In genomic region chr16:2697401-2697948, GRCh38 we compare ENCODE assay signal across 7 cellular contexts.
"Had no signal": no experiment of that assay in that cellular context is flagged by ENCODE, and none has a peak within 500 bp of the region (broad histone marks: within the 10 kb centered on the region; RNA-seq: fewer than 3 reads in every experiment).

No MANE protein-coding gene starts in this region.

- H3K27ac ChIP-seq: GM23248 had no signal

- FAIRE-seq: HTR-8/SVneo, K562 had no signal

- H3K4me3 ChIP-seq: GM23248, HAP-1, K562 had no signal

- H3K4me1 ChIP-seq: HAP-1 had no signal

- H3K9ac ChIP-seq: GM23248 had no signal

- H3K9me3 ChIP-seq: HAP-1 had no signal

- DNase-seq: GM23248, GOT3, H7, IMR-90 had no signal
